In genomic region chr18:13726972-13727331, GRCh38 we compare ENCODE assay signal across 8 cellular contexts. TPM values are rescaled to one million over a fixed set of nuclear protein-coding genes. Genes with fewer than 3 reads are reported as not detected.
DNase-seq lines count a peak whose midpoint lies in the region; ATAC-seq and TF ChIP-seq lines count a peak whose summit lies in the region.

No MANE protein-coding gene starts in this region.

- CTCF ChIA-PET in activated CD4-positive, alpha-beta memory T cell treated with anti-CD3 and anti-CD28 coated beads for 36 hours (lab: Charles Lee), result interaction anchor here (0.9 to 1.7 kb wide), 6 partner anchors 11 to 511 kb away, joined by 3 to 8 read pairs (median 3); no protein-coding TSS in a partner anchor

- H3K36me3 ChIP-seq in HUES6 (ENCODE audit: control insufficient read depth, insufficient read depth, low read length) (peaks cover 7% of the 10 kb centered on the region; the same call in 1 of the 2 replicates), esophagus (ENCODE audit: control insufficient read depth in 2 of 2, insufficient read depth in 2 of 2, low read length in 1 of 2) (no peaks in the 10 kb centered on the region), tibial nerve (no peaks in the 10 kb centered on the region)

- WGBS in esophagus, 2 donors, result 1% methylated on average over 29 to 30 of the region's 30 CpGs
- WGBS in tibial nerve, 2 donors, result 0 to 1% methylated on average over 19 to 30 of the region's 30 CpGs

- ATAC-seq in GM21367 (IDR thresholded peaks at IDR 0.05; ENCODE audit: unreplicated experiment) (peak; percentile 10), natural killer cell (peak; percentile 17 to 39 (median 28))

- peak overlapping the region; percentile 96 for H3K9ac ChIP-seq in HUES6 (ENCODE audit: low read length)

- TF ChIP-seq CTCF in natural killer cell (IDR thresholded peaks at IDR 0.05) (no peak), tibial nerve (IDR thresholded peaks at IDR 0.05) (no peak)

- POLR2A ChIA-PET in activated CD4-positive, alpha-beta memory T cell treated with anti-CD3 and anti-CD28 coated beads for 36 hours (lab: Charles Lee), result interaction anchor here (0.5 to 2.4 kb wide), 4 partner anchors 114 to 1350 kb away, joined by 4 to 13 read pairs (median 6); partner anchors contain the start of gene AFG3L2

- no peak for TF ChIP-seq EP300 in tibial nerve (IDR thresholded peaks at IDR 0.05)

- no peaks in the 10 kb centered on the region for H3K9me3 ChIP-seq in HUES6 (ENCODE audit: control insufficient read depth, insufficient read depth, low read depth, low read length)
- H3K9me3 ChIP-seq in esophagus (ENCODE audit: control insufficient read depth in 2 of 2, insufficient read depth in 1 of 2, low read depth in 1 of 2, low read length in 1 of 2), result no peaks in the 10 kb centered on the region
- H3K9me3 ChIP-seq in tibial nerve, result no peaks in the 10 kb centered on the region

- H3K27me3 ChIP-seq in HUES6 (ENCODE audit: control insufficient read depth, insufficient read depth, low read length), result no peaks in the 10 kb centered on the region
- H3K27me3 ChIP-seq in esophagus (ENCODE audit: control insufficient read depth in 1 of 2, insufficient read depth in 2 of 2, low read length in 2 of 2), result no peaks in the 10 kb centered on the region
- H3K27me3 ChIP-seq in tibial nerve, result no peaks in the 10 kb centered on the region

- H3K4me1 ChIP-seq in HUES6 (ENCODE audit: control insufficient read depth, insufficient read depth, low read length), result peaks cover 12% of the 10 kb centered on the region; the same call in 1 of the 2 replicates
- peaks cover 0 to 2% of the 10 kb centered on the region in 2 donors for H3K4me1 ChIP-seq in esophagus (ENCODE audit: control insufficient read depth in 2 of 2, insufficient read depth in 2 of 2, low read length in 1 of 2)
- H3K4me1 ChIP-seq in tibial nerve, result peaks cover 0 to 36% (median 22%) of the 10 kb centered on the region in 4 donors

- in situ Hi-C loops in KBM-7 (cut with MboI; ENCODE audit: low pct_unique_long_range_greater_than_20kb, low sequenced_read_pairs), result no loop called here

- H3K4me3 ChIP-seq in HUES6 (ENCODE audit: low read depth, low read length), result peak overlapping the region; percentile 98
- peak overlapping the region; percentile 82 to 94 for H3K4me3 ChIP-seq in esophagus (ENCODE audit: low read depth in 1 of 2, low read length in 2 of 2)
- peak overlapping the region; percentile 82 to 99 (median 94) for H3K4me3 ChIP-seq in tibial nerve

- no peaks in the 10 kb centered on the region for H3K27me3 Mint-ChIP-seq in activated CD4-positive, alpha-beta memory T cell treated with anti-CD3 and anti-CD28 coated beads for 36 hours
- no peaks in the 10 kb centered on the region for H3K27me3 Mint-ChIP-seq in natural killer cell (ENCODE audit: low read depth in 2 of 2)

- TF ChIP-seq POLR2A in tibial nerve (IDR thresholded peaks at IDR 0.05), result no peak

- peak overlapping the region; percentile 89 for H3K27ac Mint-ChIP-seq in activated CD4-positive, alpha-beta memory T cell treated with anti-CD3 and anti-CD28 coated beads for 36 hours
- peak overlapping the region; percentile 79 to 97 for H3K27ac Mint-ChIP-seq in natural killer cell

- H3K36me3 Mint-ChIP-seq in activated CD4-positive, alpha-beta memory T cell treated with anti-CD3 and anti-CD28 coated beads for 36 hours, result peaks cover 9% of the 10 kb centered on the region
- no peaks in the 10 kb centered on the region for H3K36me3 Mint-ChIP-seq in natural killer cell

- intact Hi-C loops in activated CD4-positive, alpha-beta memory T cell treated with anti-CD3 and anti-CD28 coated beads for 36 hours (cut with micrococcal nuclease), result loop anchor here (1.0 to 10.0 kb wide), 9 partner anchors 114 to 1350 kb away; partner anchors contain the start of genes AFG3L2, CEP76, LDLRAD4 and PSMG2
- intact Hi-C loops in natural killer cell (cut with micrococcal nuclease), result loop anchor here (2.0 to 10.0 kb wide), 4 partner anchors 58 to 780 kb away; partner anchors contain the start of genes CEP192 and SEH1L

- peaks cover 64% of the 10 kb centered on the region for H3K4me1 Mint-ChIP-seq in activated CD4-positive, alpha-beta memory T cell treated with anti-CD3 and anti-CD28 coated beads for 36 hours (ENCODE audit: low read depth)
- peaks cover 39 to 43% of the 10 kb centered on the region in 2 donors for H3K4me1 Mint-ChIP-seq in natural killer cell

- DNase-seq in COLO668 (lab: John Stamatoyannopoulos, UW; ENCODE audit: unreplicated experiment) (peak; percentile 69), natural killer cell (peak; percentile 34), tibial nerve (ENCODE audit: low spot score in 2 of 2) (peak in 1 of 2 donors; percentile 37), KBM-7 (no peak)
- DNase-seq in activated CD4-positive, alpha-beta memory T cell treated with anti-CD3 and anti-CD28 coated beads for 36 hours, result peak; percentile 55

- H3K4me3 Mint-ChIP-seq in activated CD4-positive, alpha-beta memory T cell treated with anti-CD3 and anti-CD28 coated beads for 36 hours, result peak overlapping the region; percentile 83
- peak overlapping the region; percentile 85 for H3K4me3 Mint-ChIP-seq in natural killer cell

- H3K27ac ChIP-seq in HUES6 (ENCODE audit: low read depth, low read length), result peak overlapping the region; percentile 75
- peak overlapping the region; percentile 88 to 98 for H3K27ac ChIP-seq in esophagus (ENCODE audit: low read depth in 2 of 2, low read length in 1 of 2)
- H3K27ac ChIP-seq in tibial nerve, result peak overlapping the region; percentile 90 to 98 (median 94)

- H3K9me3 Mint-ChIP-seq in activated CD4-positive, alpha-beta memory T cell treated with anti-CD3 and anti-CD28 coated beads for 36 hours, result no peaks in the 10 kb centered on the region
- no peaks in the 10 kb centered on the region for H3K9me3 Mint-ChIP-seq in natural killer cell

RNA-seq across cellular contexts. Expression of gene RNMT, which starts 0.5 kb away (rescaled TPM):
- 10 to 100 TPM; 41.2 to 43.6 TPM for total RNA-seq in activated CD4-positive, alpha-beta memory T cell treated with anti-CD3 and anti-CD28 coated beads for 36 hours
- 1 to 10 TPM; 6.7 to 9.8 TPM for polyA plus RNA-seq in esophagus
- total RNA-seq in natural killer cell, result 10 to 100 TPM; 68.9 to 77.4 (median 71.9) TPM
- total RNA-seq in tibial nerve, result 10 to 100 TPM; 13.8 to 25.3 (median 23.0) TPM

RNA-seq across cellular contexts. Expression of gene FAM210A, which starts 0.6 kb away (rescaled TPM):
- total RNA-seq in activated CD4-positive, alpha-beta memory T cell treated with anti-CD3 and anti-CD28 coated beads for 36 hours, result 10 to 100 TPM; 24.9 to 29.4 TPM
- 1 to 10 TPM; 4.9 to 9.7 TPM for polyA plus RNA-seq in esophagus
- total RNA-seq in natural killer cell, result 10 to 100 TPM in 1 of 3 donors, 1 to 10 TPM in 2; 5.4 to 11.2 (median 9.2) TPM
- total RNA-seq in tibial nerve, result 1 to 10 TPM; 5.2 to 8.7 (median 7.3) TPM
